In the genomic region with DNA sequence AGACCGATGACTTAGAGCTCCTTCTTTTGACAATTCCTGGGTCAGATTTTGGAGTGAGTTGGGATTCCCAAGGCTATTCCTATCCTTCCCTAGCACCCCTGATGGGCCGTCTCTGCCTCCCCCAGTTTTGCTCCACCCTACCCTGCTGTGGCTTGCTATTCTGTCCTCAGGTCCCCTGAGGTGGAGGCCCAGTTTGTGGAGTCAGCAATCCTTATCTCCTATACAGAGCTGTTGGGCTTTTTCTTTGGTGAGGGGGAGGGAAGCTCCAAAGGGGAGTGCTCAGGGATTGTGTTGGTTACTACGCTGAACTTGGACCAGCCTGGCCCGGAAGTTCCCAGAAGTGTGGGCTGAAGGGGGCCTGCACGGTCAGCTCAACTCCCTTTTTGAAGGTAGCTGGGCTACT, we compare ENCODE assay signal across 22 cellular contexts. TPM values are rescaled to one million over a fixed set of nuclear protein-coding genes. Genes with fewer than 3 reads are reported as not detected.
DNase-seq lines count a peak whose midpoint lies in the region; ATAC-seq and TF ChIP-seq lines count a peak whose summit lies in the region.
"Had no signal": no experiment of that assay in that cellular context is flagged by ENCODE, and none has a peak within 500 bp of the region (broad histone marks: within the 10 kb centered on the region; RNA-seq: fewer than 3 reads in every experiment).

No MANE protein-coding gene starts in this region.

- no peaks in the 10 kb centered on the region for H3K9me3 Mint-ChIP-seq in natural killer cell
- H3K9me3 Mint-ChIP-seq: activated CD8-positive, alpha-beta T cell treated with anti-CD3 and anti-CD28 coated beads for 36 hours; activated T-cell treated with anti-CD3 and anti-CD28 coated beads, Interleukin-2, amount 50 U/mL, for 72 hours; effector memory CD8-positive, alpha-beta T cell; HFFc6; natural killer cell treated with Interleukin-12 subunit alpha and Interleukin-12 subunit beta and Interleukin-15 and Interleukin-18, amount 100 ng/mL, for 72 hours had no signal

- H3K9ac ChIP-seq in HUES48 (ENCODE audit: low read depth, low read length): no peak overlapping the region
- H3K9ac ChIP-seq in trophoblast cell (ENCODE audit: low read length): no peak overlapping the region

- ATAC-seq in natural killer cell: no peak
- ATAC-seq: activated CD8-positive, alpha-beta T cell treated with anti-CD3 and anti-CD28 coated beads for 36 hours; activated T-cell treated with anti-CD3 and anti-CD28 coated beads, Interleukin-2, amount 50 U/mL, for 72 hours; effector memory CD8-positive, alpha-beta T cell; Panc1 had no signal

- no peaks in the 10 kb centered on the region for H3K36me3 Mint-ChIP-seq in natural killer cell
- H3K36me3 Mint-ChIP-seq: natural killer cell treated with Interleukin-12 subunit alpha and Interleukin-12 subunit beta and Interleukin-15 and Interleukin-18, amount 100 ng/mL, for 72 hours had no signal

- H3K23ac ChIP-seq in trophoblast cell (ENCODE audit: low read length): no peak overlapping the region

- H3K18ac ChIP-seq in trophoblast cell (ENCODE audit: low read length): no peak overlapping the region

- no peak for DNase-seq in fibroblast of villous mesenchyme (ENCODE audit: low read depth)
- DNase-seq in trophoblast cell: no peak
- DNase-seq in natural killer cell: no peak
- no peak for DNase-seq in activated CD4-positive, alpha-beta T cell treated with anti-CD3 and anti-CD28 coated beads for 4 hours
- no peak for DNase-seq in NCI-H1417 (lab: John Stamatoyannopoulos, UW)
- DNase-seq: activated CD8-positive, alpha-beta T cell treated with anti-CD3 and anti-CD28 coated beads for 36 hours; activated T-cell treated with anti-CD3 and anti-CD28 coated beads, Interleukin-2, amount 50 U/mL, for 72 hours; adrenal gland; BE2C; central memory CD4-positive, alpha-beta T cell; effector memory CD8-positive, alpha-beta T cell; HFFc6; KG1; mammary epithelial cell; NCI-H1048; NCI-H2107; NCI-H748 treated with DMSO at 0.1 percent for 48 hours; stimulated activated CD4-positive, alpha-beta T cell treated with anti-CD3 and anti-CD28 coated beads, Interleukin-1b, Interleukin-23, amount 100 ng/mL, for 48 hours had no signal

- H2AK5ac ChIP-seq in trophoblast cell (ENCODE audit: low read length): no peak overlapping the region

- no peaks in the 10 kb centered on the region for H3K27me3 ChIP-seq in HUES48 (ENCODE audit: control insufficient read depth, insufficient read depth, low read length)
- H3K27me3 ChIP-seq in trophoblast cell (ENCODE audit: insufficient read depth, low read length): no peaks in the 10 kb centered on the region
- H3K27me3 ChIP-seq: adrenal gland, BE2C, suprapubic skin had no signal

- peaks cover 26% of the 10 kb centered on the region for H3K36me3 ChIP-seq in HUES48 (ENCODE audit: control insufficient read depth, insufficient read depth, low read length)
- H3K36me3 ChIP-seq in trophoblast cell (ENCODE audit: control insufficient read depth in 1 of 2, insufficient read depth in 2 of 2, low read length in 2 of 2): peaks cover 6 to 12% of the 10 kb centered on the region in 2 experiments
- H3K36me3 ChIP-seq: adrenal gland, BE2C had no signal

- no peak overlapping the region for H4K91ac ChIP-seq in trophoblast cell (ENCODE audit: low read depth, low read length)

- no peak overlapping the region for H3K4me3 Mint-ChIP-seq in natural killer cell
- H3K4me3 Mint-ChIP-seq: activated CD8-positive, alpha-beta T cell treated with anti-CD3 and anti-CD28 coated beads for 36 hours; activated T-cell treated with anti-CD3 and anti-CD28 coated beads, Interleukin-2, amount 50 U/mL, for 72 hours; effector memory CD8-positive, alpha-beta T cell; HFFc6; natural killer cell treated with Interleukin-12 subunit alpha and Interleukin-12 subunit beta and Interleukin-15 and Interleukin-18, amount 100 ng/mL, for 72 hours had no signal

- no peak overlapping the region for H3K14ac ChIP-seq in trophoblast cell (ENCODE audit: low read length)

- no peak overlapping the region for H3K4me2 ChIP-seq in trophoblast cell (ENCODE audit: low read length)

- no peak overlapping the region for H2BK5ac ChIP-seq in trophoblast cell (ENCODE audit: low read depth, low read length, poor library complexity)

- H3K4ac ChIP-seq in trophoblast cell (ENCODE audit: low read depth, low read length): peak overlapping the region; percentile 74

- H3K27ac Mint-ChIP-seq in natural killer cell: no peak overlapping the region
- H3K27ac Mint-ChIP-seq: activated CD8-positive, alpha-beta T cell treated with anti-CD3 and anti-CD28 coated beads for 36 hours; activated T-cell treated with anti-CD3 and anti-CD28 coated beads, Interleukin-2, amount 50 U/mL, for 72 hours had no signal

- no peak overlapping the region for H2BK120ac ChIP-seq in trophoblast cell (ENCODE audit: insufficient read depth, low read length, poor library complexity)

- H2BK12ac ChIP-seq in trophoblast cell (ENCODE audit: low read length): no peak overlapping the region

- intact Hi-C loops in natural killer cell (cut with micrococcal nuclease): no loop called here

- no peak overlapping the region for H4K8ac ChIP-seq in trophoblast cell (ENCODE audit: low read depth, low read length)

- no peaks in the 10 kb centered on the region for H3K9me3 ChIP-seq in HUES48 (ENCODE audit: control insufficient read depth, insufficient read depth, low read length)
- H3K9me3 ChIP-seq in trophoblast cell (ENCODE audit: insufficient read depth, low read depth, low read length): no peaks in the 10 kb centered on the region
- H3K9me3 ChIP-seq: adrenal gland, BE2C, suprapubic skin had no signal

- H3K4me1 Mint-ChIP-seq in natural killer cell: peaks cover 20 to 32% of the 10 kb centered on the region in 2 donors

- no CpG with 5 or more reads among the region's 5 CpGs for WGBS in trophoblast cell (ENCODE audit: extremely low coverage, insufficient coverage, insufficient read length)

- H2AFZ ChIP-seq in trophoblast cell (ENCODE audit: insufficient read depth, low read length, poor library complexity): no peak overlapping the region

- no peaks in the 10 kb centered on the region for H3K27me3 Mint-ChIP-seq in natural killer cell (ENCODE audit: low read depth in 2 of 2)
- H3K27me3 Mint-ChIP-seq: activated CD8-positive, alpha-beta T cell treated with anti-CD3 and anti-CD28 coated beads for 36 hours; effector memory CD8-positive, alpha-beta T cell; natural killer cell treated with Interleukin-12 subunit alpha and Interleukin-12 subunit beta and Interleukin-15 and Interleukin-18, amount 100 ng/mL, for 72 hours had no signal

- no peak overlapping the region for H4K12ac ChIP-seq in trophoblast cell (ENCODE audit: low read depth, low read length)

- H3K27ac ChIP-seq in HUES48 (ENCODE audit: low read depth, low read length) (peak overlapping the region; percentile 87), trophoblast cell (ENCODE audit: low read depth, low read length) (no peak overlapping the region)
- H3K27ac ChIP-seq: adrenal gland, suprapubic skin had no signal

- H3K4me3 ChIP-seq in HUES48 (ENCODE audit: low read depth, low read length) (no peak overlapping the region), fibroblast of villous mesenchyme (ENCODE audit: low read depth, low read length) (peak overlapping the region; percentile 11), trophoblast cell (ENCODE audit: low read depth, low read length) (no peak overlapping the region)
- H3K4me3 ChIP-seq: adrenal gland, suprapubic skin had no signal

- peaks cover 38% of the 10 kb centered on the region for H3K4me1 ChIP-seq in HUES48 (ENCODE audit: control insufficient read depth, insufficient read depth, low read length)
- H3K4me1 ChIP-seq in trophoblast cell (ENCODE audit: control insufficient read depth in 1 of 2, insufficient read depth in 2 of 2, low read length in 2 of 2): peaks cover 10 to 21% of the 10 kb centered on the region in 2 experiments
- H3K4me1 ChIP-seq: BE2C, suprapubic skin had no signal

- no peaks in the 10 kb centered on the region for H3K79me1 ChIP-seq in trophoblast cell (ENCODE audit: low read length)

- peaks cover 20% of the 10 kb centered on the region for H3K79me2 ChIP-seq in trophoblast cell (ENCODE audit: control insufficient read depth, insufficient read depth, low read length, poor library complexity)

- TF ChIP-seq CTCF in fibroblast of villous mesenchyme (IDR thresholded peaks at IDR 0.05; ENCODE audit: insufficient read depth, low read depth, low read length) (no peak), natural killer cell (IDR thresholded peaks at IDR 0.05) (no peak)

RNA-seq across cellular contexts. Expression of a gene that starts 7.6 kb away (rescaled TPM):
- total RNA-seq in fibroblast of villous mesenchyme (13.4 and 39.9 TPM in 2 replicates), natural killer cell (10 to 100 TPM; 21.0 to 30.3 (median 27.1) TPM)
- 58.3 and 60.8 TPM in 2 replicates for polyA plus RNA-seq in trophoblast cell (2013)

RNA-seq across cellular contexts. Expression of a gene that starts 31.0 kb away (rescaled TPM):
- total RNA-seq in fibroblast of villous mesenchyme: 89.4 and 101 TPM in 2 replicates
- polyA plus RNA-seq in trophoblast cell (2013): 429 and 430 TPM in 2 replicates
- total RNA-seq in natural killer cell: 100 to 1,000 TPM in 1 of 3 donors, 10 to 100 TPM in 2; 81.1 to 101 (median 91.1) TPM

RNA-seq across cellular contexts. Expression of a gene that starts 34.1 kb away (rescaled TPM):
- total RNA-seq in fibroblast of villous mesenchyme (68.0 and 81.6 TPM in 2 replicates), natural killer cell (10 to 100 TPM; 85.3 to 85.9 (median 85.4) TPM)
- 116 and 119 TPM in 2 replicates for polyA plus RNA-seq in trophoblast cell (2013)
